Comparison of ENCODE assay signal across 7 cellular contexts in the genomic region with DNA sequence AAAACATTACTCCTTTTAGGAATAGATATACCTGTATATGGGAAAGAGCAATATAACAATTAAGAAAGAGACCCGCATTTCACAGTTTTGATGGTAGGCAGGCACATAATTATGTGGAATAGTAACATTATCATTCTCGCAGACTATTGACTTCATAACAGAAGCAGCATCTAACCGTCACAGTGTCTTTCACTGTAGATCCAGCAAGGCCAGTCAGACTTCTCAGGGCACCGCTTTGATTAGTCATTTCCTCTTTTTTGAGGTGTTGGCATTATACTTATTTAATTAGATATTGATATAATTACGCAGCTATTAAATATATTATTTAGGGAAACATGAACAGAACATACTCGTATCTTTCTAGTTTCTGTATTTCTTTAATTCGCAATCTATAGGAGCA.
"Had no signal": no experiment of that assay in that cellular context is flagged by ENCODE, and none has a peak within 500 bp of the region (broad histone marks: within the 10 kb centered on the region; RNA-seq: fewer than 3 reads in every experiment).

No MANE protein-coding gene starts in this region.

- ATAC-seq: HepG2, K562 had no signal

- H3K27ac ChIP-seq: HL-60, KMS-11 had no signal

- H3K4me3 ChIP-seq: K562 had no signal

- H3K9ac ChIP-seq: KMS-11 had no signal

- DNase-seq: IMR-90, KBM-7, KG1 had no signal

- H3K4me2 ChIP-seq: KMS-11 had no signal
